8 cellular contexts compared by ENCODE assay signal in genomic region chr1:113903496-113904291, GRCh38. TPM values are rescaled to one million over a fixed set of nuclear protein-coding genes. Genes with fewer than 3 reads are reported as not detected.
A peak's percentile ranks its signal among the peaks of the same experiment; 100 is the strongest.
DNase-seq lines count a peak whose midpoint lies in the region; ATAC-seq and TF ChIP-seq lines count a peak whose summit lies in the region.

No MANE protein-coding gene starts in this region.

- no peaks in the 10 kb centered on the region for H3K27me3 ChIP-seq in Peyer's patch

- intact Hi-C loops in dendritic cell treated with granulocyte-macrophage colony-stimulating factor and Interleukin-4, amounts not matched to agents 40 ng/mL and 50 ng/mL, for 4 days (cut with micrococcal nuclease), result loop anchor here (1.0 to 5.0 kb wide), 2 partner anchors 46 to 68 kb away; no protein-coding TSS in a partner anchor

- ATAC-seq in GM21737 (IDR thresholded peaks at IDR 0.05; ENCODE audit: unreplicated experiment), result no peak
- no peak for ATAC-seq in HG03342 (IDR thresholded peaks at IDR 0.05; ENCODE audit: unreplicated experiment)

- peaks cover 4 to 47% (median 12%) of the 10 kb centered on the region in 4 donors for H3K4me1 ChIP-seq in Peyer's patch

- peaks cover 61% of the 10 kb centered on the region for H3K4me1 Mint-ChIP-seq in dendritic cell treated with granulocyte-macrophage colony-stimulating factor and Interleukin-4, amounts not matched to agents 40 ng/mL and 50 ng/mL, for 4 days (ENCODE audit: low read depth)
- peaks cover 22% of the 10 kb centered on the region for H3K4me1 Mint-ChIP-seq in nephron progenitor cell

- H3K27ac Mint-ChIP-seq in dendritic cell treated with granulocyte-macrophage colony-stimulating factor and Interleukin-4, amounts not matched to agents 40 ng/mL and 50 ng/mL, for 4 days, result peak overlapping the region; percentile 90
- peak overlapping the region; percentile 98 for H3K27ac Mint-ChIP-seq in nephron progenitor cell

- H3K27me3 Mint-ChIP-seq in dendritic cell treated with granulocyte-macrophage colony-stimulating factor and Interleukin-4, amounts not matched to agents 40 ng/mL and 50 ng/mL, for 4 days, result no peaks in the 10 kb centered on the region
- peaks cover 3% of the 10 kb centered on the region for H3K27me3 Mint-ChIP-seq in nephron progenitor cell (ENCODE audit: low read depth, poor library complexity)

- H3K9me3 ChIP-seq in Peyer's patch, result no peaks in the 10 kb centered on the region

- H3K4me3 ChIP-seq in Peyer's patch, result peak overlapping the region; percentile 70 to 85 (median 76)

- peaks cover 0 to 13% (median 0%) of the 10 kb centered on the region in 3 donors for H3K36me3 ChIP-seq in Peyer's patch

- H3K36me3 Mint-ChIP-seq in dendritic cell treated with granulocyte-macrophage colony-stimulating factor and Interleukin-4, amounts not matched to agents 40 ng/mL and 50 ng/mL, for 4 days (ENCODE audit: low read depth), result peaks cover 62% of the 10 kb centered on the region
- H3K36me3 Mint-ChIP-seq in nephron progenitor cell (ENCODE audit: low read depth), result peaks cover 32% of the 10 kb centered on the region

- TF ChIP-seq CTCF in Peyer's patch (IDR thresholded peaks at IDR 0.05) (no peak), nephron progenitor cell (IDR thresholded peaks at IDR 0.05) (no peak)

- TF ChIP-seq POLR2A in Peyer's patch (IDR thresholded peaks at IDR 0.05), result no peak

- peak overlapping the region; percentile 85 to 99 (median 90) for H3K27ac ChIP-seq in Peyer's patch

- no peaks in the 10 kb centered on the region for H3K9me3 Mint-ChIP-seq in dendritic cell treated with granulocyte-macrophage colony-stimulating factor and Interleukin-4, amounts not matched to agents 40 ng/mL and 50 ng/mL, for 4 days
- no peaks in the 10 kb centered on the region for H3K9me3 Mint-ChIP-seq in nephron progenitor cell

- peak overlapping the region; percentile 97 for H3K4me3 Mint-ChIP-seq in dendritic cell treated with granulocyte-macrophage colony-stimulating factor and Interleukin-4, amounts not matched to agents 40 ng/mL and 50 ng/mL, for 4 days
- H3K4me3 Mint-ChIP-seq in nephron progenitor cell, result peak overlapping the region; percentile 99

- DNase-seq in NCI-H510A treated with DMSO at 0.1 percent for 48 hours (lab: John Stamatoyannopoulos, UW) (peak; percentile 39), NCI-H510A (lab: John Stamatoyannopoulos, UW) (no peak), Peyer's patch (peak in 1 of 3 donors; percentile 53), nephron progenitor cell (no peak), GOT3 (lab: John Stamatoyannopoulos, UW) (no peak)

RNA-seq across cellular contexts. Expression of gene AP4B1, which starts 0.9 kb away (rescaled TPM):
- total RNA-seq in Peyer's patch, result 10 to 100 TPM; 20.8 to 45.8 (median 40.1) TPM

RNA-seq across cellular contexts. Expression of gene DCLRE1B, which starts 1.4 kb away (rescaled TPM):
- total RNA-seq in Peyer's patch, result 1 to 10 TPM in 3 of 4 donors, under 1 TPM in 1; 0.53 to 5.8 (median 3.2) TPM

RNA-seq across cellular contexts. Expression of gene BCL2L15, which starts 16.3 kb away (rescaled TPM):
- 100 to 1,000 TPM in 3 of 4 donors, 10 to 100 TPM in 1; 38.0 to 249 (median 119) TPM for total RNA-seq in Peyer's patch

RNA-seq across cellular contexts. Expression of gene HIPK1, which starts 25.4 kb away (rescaled TPM):
- 10 to 100 TPM; 34.7 to 51.2 (median 42.1) TPM for total RNA-seq in Peyer's patch

RNA-seq across cellular contexts. Expression of gene PTPN22, which starts 32.2 kb away (rescaled TPM):
- 10 to 100 TPM; 11.4 to 16.9 (median 13.2) TPM for total RNA-seq in Peyer's patch
